ENCODE assay signal across 30 cellular contexts in genomic region chr1:111906111-111906510, GRCh38.
"Had no signal": no experiment of that assay in that cellular context is flagged by ENCODE, and none has a peak within 500 bp of the region (broad histone marks: within the 10 kb centered on the region; RNA-seq: fewer than 3 reads in every experiment).

No MANE protein-coding gene starts in this region.

- H3K36me3 ChIP-seq: adrenal gland, brain microvascular endothelial cell, breast epithelium had no signal

- H3K4me1 ChIP-seq: adrenal gland, body of pancreas, breast epithelium had no signal

- H3K27me3 ChIP-seq: adrenal gland, body of pancreas, brain microvascular endothelial cell, breast epithelium had no signal

- H3K9me3 ChIP-seq: adrenal gland, body of pancreas, breast epithelium had no signal

- H3K27ac ChIP-seq: adrenal gland, body of pancreas, brain microvascular endothelial cell, breast epithelium, VCaP had no signal

- H3K4me3 ChIP-seq: adrenal gland, body of pancreas, breast epithelium had no signal

- DNase-seq: activated B cell treated with CpG ODN at 0.5 μM for 24 hours; activated CD4-positive, alpha-beta memory T cell treated with anti-CD3 and anti-CD28 coated beads for 36 hours; activated CD4-positive, alpha-beta T cell treated with anti-CD3 and anti-CD28 coated beads for 4 hours; activated CD4-positive, alpha-beta T cell treated with anti-CD3 and anti-CD28 coated beads, Interleukin-2, amount 10 ng/mL, durations not matched to agents 24 days and 14 days; activated CD4-positive, alpha-beta T cell treated with anti-CD3 and anti-CD28 coated beads, Interleukin-2, amount 50 U/mL, for 1 hour; activated CD4-positive, alpha-beta T cell treated with anti-CD3 and anti-CD28 coated beads, Interleukin-2, amount 50 U/mL, for 4 hours; activated CD4-positive, CD25-positive, alpha-beta regulatory T cell treated with anti-CD3 and anti-CD28 coated beads, Interleukin-2, amount 50 U/mL, for 72 hours; activated CD8-positive, alpha-beta memory T cell treated with anti-CD3 and anti-CD28 coated beads, Interleukin-2, amount 50 U/mL, for 4 hours; activated CD8-positive, alpha-beta T cell treated with anti-CD3 and anti-CD28 coated beads for 36 hours; activated effector memory CD4-positive, alpha-beta T cell treated with anti-CD3 and anti-CD28 coated beads, Interleukin-2, amount 50 U/mL, for 16 hours; activated gamma-delta T cell treated with Interleukin-2 at 50 U/mL for 16 hours; activated naive CD4-positive, alpha-beta T cell; activated naive CD4-positive, alpha-beta T cell treated with anti-CD3 and anti-CD28 coated beads for 36 hours; activated naive CD4-positive, alpha-beta T cell treated with anti-CD3 and anti-CD28 coated beads, Interleukin-2, amount 50 U/mL, for 16 hours; activated naive CD8-positive, alpha-beta T cell treated with anti-CD3 and anti-CD28 coated beads for 36 hours; activated T-cell treated with anti-CD3 and anti-CD28 coated beads for 4 hours; activated T-cell treated with anti-CD3 and anti-CD28 coated beads, Interleukin-2, amount 50 U/mL, for 1 hour; activated T-cell treated with anti-CD3 and anti-CD28 coated beads, Interleukin-2, amount 50 U/mL, for 4 hours; activated T-cell treated with anti-CD3 and anti-CD28 coated beads, Interleukin-2, amount 50 U/mL, for 72 hours; adrenal gland; amniotic stem cell; aorta; body of pancreas; brain microvascular endothelial cell; central memory CD4-positive, alpha-beta T cell; T-helper 1 cell; T-helper 2 cell; T-helper 9 cell had no signal
